In the genomic region with DNA sequence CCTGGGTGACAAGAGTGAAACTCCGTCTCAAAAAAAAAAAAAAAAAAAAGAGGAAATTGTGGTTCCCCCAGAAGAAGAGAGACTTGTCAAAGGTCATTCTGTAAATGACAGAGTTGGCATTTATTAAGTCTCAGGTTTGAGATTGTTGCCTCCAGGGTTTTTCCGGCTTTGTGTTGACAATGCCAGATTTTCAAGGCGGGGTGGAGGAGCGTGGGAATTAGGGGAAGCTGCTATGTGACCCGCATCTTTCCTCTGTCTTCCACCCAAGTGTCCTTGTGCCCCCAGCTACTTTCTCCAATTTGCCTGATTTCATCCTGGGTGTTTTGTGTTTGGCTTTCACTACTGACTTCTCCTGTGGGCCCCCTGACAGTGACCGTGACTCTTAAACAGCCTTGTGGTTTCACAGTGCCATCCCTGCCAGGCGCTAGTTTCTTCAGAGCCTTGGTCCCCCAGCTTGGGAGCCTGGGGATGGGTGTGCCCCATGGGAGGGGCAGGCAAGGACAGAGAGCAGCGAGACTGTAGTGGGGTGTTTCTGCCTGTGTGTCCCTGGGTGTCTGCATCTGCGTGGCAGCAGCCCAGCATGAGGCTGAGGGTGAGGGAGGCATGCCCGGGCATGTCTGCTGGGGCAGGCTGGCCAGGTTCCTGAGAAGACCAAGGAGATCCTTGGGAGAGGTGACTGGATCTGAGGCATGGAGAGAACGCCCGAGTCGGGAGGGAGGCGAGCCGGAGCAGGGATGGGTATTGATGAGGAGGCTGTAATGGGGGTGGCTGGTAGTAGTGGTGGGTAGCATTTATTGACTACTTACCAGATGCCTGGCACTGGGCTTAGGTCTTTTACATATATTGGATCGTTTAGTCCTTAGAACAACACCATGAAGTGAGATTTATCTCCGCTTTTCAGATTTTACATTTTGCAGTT, we compare ENCODE assay signal across 8 cellular contexts. TPM values are rescaled to one million over a fixed set of nuclear protein-coding genes. Genes with fewer than 3 reads are reported as not detected.
DNase-seq lines count a peak whose midpoint lies in the region; ATAC-seq and TF ChIP-seq lines count a peak whose summit lies in the region.

No MANE protein-coding gene starts in this region.

- TF ChIP-seq POLR2A in heart left ventricle (IDR thresholded peaks at IDR 0.05): no peak

- H3K27ac Mint-ChIP-seq in activated CD8-positive, alpha-beta T cell treated with anti-CD3 and anti-CD28 coated beads for 36 hours: peak overlapping the region; percentile 93

- intact Hi-C loops in activated CD8-positive, alpha-beta T cell treated with anti-CD3 and anti-CD28 coated beads for 36 hours (cut with micrococcal nuclease): loop anchor here (2.0 kb wide), 1 partner anchor 34 kb away; no protein-coding TSS in a partner anchor
- intact Hi-C loops in heart left ventricle (cut with DNase I): no loop called here

- peak overlapping the region; percentile 63 for H3K4me3 Mint-ChIP-seq in activated CD8-positive, alpha-beta T cell treated with anti-CD3 and anti-CD28 coated beads for 36 hours

- H3K9me3 ChIP-seq in heart left ventricle: no peaks in the 10 kb centered on the region

- peaks cover 65% of the 10 kb centered on the region for H3K4me1 Mint-ChIP-seq in activated CD8-positive, alpha-beta T cell treated with anti-CD3 and anti-CD28 coated beads for 36 hours (ENCODE audit: low read depth)

- H3K27me3 Mint-ChIP-seq in activated CD8-positive, alpha-beta T cell treated with anti-CD3 and anti-CD28 coated beads for 36 hours: peaks cover 5% of the 10 kb centered on the region

- peak; percentile 82 for ATAC-seq in activated CD8-positive, alpha-beta T cell treated with anti-CD3 and anti-CD28 coated beads for 36 hours
- ATAC-seq in heart left ventricle: peak in 3 of 4 donors; percentile 7 to 45 (median 13)

- H3K9me3 Mint-ChIP-seq in activated CD8-positive, alpha-beta T cell treated with anti-CD3 and anti-CD28 coated beads for 36 hours: no peaks in the 10 kb centered on the region

- CTCF ChIA-PET in activated CD8-positive, alpha-beta T cell treated with anti-CD3 and anti-CD28 coated beads for 36 hours (lab: Charles Lee): interaction anchor here (1.0 to 2.3 kb wide), 12 partner anchors 9 to 97 kb away, joined by 3 to 12 read pairs (median 4); no protein-coding TSS in a partner anchor

- peak overlapping the region in 8 of 12 donors; percentile 6 to 88 (median 52) for H3K27ac ChIP-seq in heart left ventricle
- H3K27ac ChIP-seq in skin epidermis: peak overlapping the region in 20 of 21 experiments; percentile 35 to 96 (median 81)

- peak; percentile 42 for DNase-seq in stimulated activated CD4-positive, alpha-beta T cell treated with anti-CD3 and anti-CD28 coated beads, Interleukin-15, amount 100 ng/mL, for 24 hours
- DNase-seq in stimulated activated CD4-positive, alpha-beta T cell treated with anti-CD3 and anti-CD28 coated beads, Interleukin-4, amount 100 ng/mL, for 4 hours: no peak
- DNase-seq in HFF-Myc (ENCODE audit: extremely low read depth, low read depth) (peak; percentile 73), NCI-H146 treated with DMSO at 0.1 percent for 48 hours (lab: John Stamatoyannopoulos, UW; ENCODE audit: unreplicated experiment) (peak; percentile 22), heart left ventricle (peak in 1 of 5 donors; percentile 61), putamen (ENCODE audit: low spot score) (no peak)
- DNase-seq in activated CD8-positive, alpha-beta T cell treated with anti-CD3 and anti-CD28 coated beads for 36 hours: peak; percentile 83

- H3K36me3 Mint-ChIP-seq in activated CD8-positive, alpha-beta T cell treated with anti-CD3 and anti-CD28 coated beads for 36 hours (ENCODE audit: low read depth): no peaks in the 10 kb centered on the region

- 79 to 84% (median 84%) methylated on average over 17 of the region's 17 CpGs for WGBS in heart left ventricle, 4 donors

- H3K36me3 ChIP-seq in heart left ventricle: no peaks in the 10 kb centered on the region

- H3K27me3 ChIP-seq in heart left ventricle: no peaks in the 10 kb centered on the region

- H3K4me3 ChIP-seq in HFF-Myc (replicated peaks; ENCODE audit: low read depth, low read length) (peak overlapping the region; percentile 9), heart left ventricle (peak overlapping the region in 1 of 12 donors; percentile 15), skin epidermis (no peak overlapping the region)

- TF ChIP-seq CTCF in HFF-Myc (IDR thresholded peaks at IDR 0.05; ENCODE audit: low read depth, low read length, missing control alignments): no peak
- no peak for TF ChIP-seq CTCF in activated CD8-positive, alpha-beta T cell treated with anti-CD3 and anti-CD28 coated beads for 36 hours (IDR thresholded peaks at IDR 0.05)
- TF ChIP-seq CTCF in heart left ventricle (IDR thresholded peaks at IDR 0.05): no peak

- POLR2A ChIA-PET in activated CD8-positive, alpha-beta T cell treated with anti-CD3 and anti-CD28 coated beads for 36 hours (lab: Charles Lee): interaction anchor here (0.7 to 2.7 kb wide), 9 partner anchors 9 to 113 kb away, joined by 3 to 18 read pairs (median 4); a partner anchor contains a TSS

- peaks cover 0 to 69% (median 37%) of the 10 kb centered on the region in 12 donors for H3K4me1 ChIP-seq in heart left ventricle

RNA-seq across cellular contexts. Expression of a gene that starts 46.3 kb away (rescaled TPM):
- total RNA-seq in activated CD8-positive, alpha-beta T cell treated with anti-CD3 and anti-CD28 coated beads for 36 hours: 10 to 100 TPM; 39.8 to 41.3 TPM
- total RNA-seq in heart left ventricle: 10 to 100 TPM; 12.8 to 22.7 (median 18.4) TPM
- polyA plus RNA-seq in heart left ventricle: 10 to 100 TPM; 19.9 to 23.4 TPM

Comparison
In these comparisons a context has a peak if more than half of its experiments do, and no peak if none do; other contexts are left out.
1. DNase-seq: peak in stimulated activated CD4-positive, alpha-beta T cell treated with anti-CD3 and anti-CD28 coated beads, Interleukin-15, amount 100 ng/mL, for 24 hours (single experiment), HFF-Myc (single experiment), NCI-H146 treated with DMSO at 0.1 percent for 48 hours (single experiment) and activated CD8-positive, alpha-beta T cell treated with anti-CD3 and anti-CD28 coated beads for 36 hours (single experiment); none in stimulated activated CD4-positive, alpha-beta T cell treated with anti-CD3 and anti-CD28 coated beads, Interleukin-4, amount 100 ng/mL, for 4 hours (0 of 2) and putamen (single experiment).